ENCODE assay signal across 2 cellular contexts in the genomic region with DNA sequence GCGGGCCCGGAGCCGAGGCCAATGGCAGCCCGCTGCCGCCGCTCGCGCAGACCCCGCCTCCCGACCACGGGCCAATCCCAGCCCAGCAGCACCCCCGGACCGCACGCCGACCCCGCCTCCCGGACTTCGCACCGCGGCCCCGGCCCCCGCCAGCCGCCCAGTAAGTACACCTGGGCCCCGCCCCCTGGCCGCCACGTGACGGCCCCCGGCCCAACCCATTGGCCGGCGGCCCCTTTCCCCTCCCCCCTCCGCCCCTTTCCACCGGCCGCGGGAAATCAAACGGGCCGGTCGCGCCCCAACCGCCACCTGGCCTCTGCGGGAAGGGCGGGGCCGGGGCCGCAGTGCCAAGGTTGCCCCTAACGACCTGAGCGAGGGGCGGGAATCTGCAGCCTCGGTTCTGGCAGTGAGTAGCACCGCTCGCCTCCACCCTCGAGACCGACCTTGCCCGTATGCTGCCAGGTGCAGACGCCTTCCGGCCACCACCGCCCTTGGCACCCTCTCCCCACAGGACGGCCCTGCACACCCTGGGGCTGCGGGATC.
A peak's percentile ranks its signal among the peaks of the same experiment; 100 is the strongest.
TF ChIP-seq lines count a peak whose summit lies in the region.

Gene YBX2, minus strand, starts transcription at position 26 of the 540 bp plus-strand sequence. CDS start 139 bp downstream, outside the sequence.

TF ChIP-seq in A549, 52 proteins besides CTCF, POLR2A, EP300 and RAD21:
- TF ChIP-seq, protein P1, sequence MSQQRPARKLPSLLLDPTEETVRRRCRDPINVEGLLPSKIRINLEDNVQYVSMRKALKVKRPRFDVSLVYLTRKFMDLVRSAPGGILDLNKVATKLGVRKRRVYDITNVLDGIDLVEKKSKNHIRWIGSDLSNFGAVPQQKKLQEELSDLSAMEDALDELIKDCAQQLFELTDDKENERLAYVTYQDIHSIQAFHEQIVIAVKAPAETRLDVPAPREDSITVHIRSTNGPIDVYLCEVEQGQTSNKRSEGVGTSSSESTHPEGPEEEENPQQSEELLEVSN (IDR thresholded peaks at IDR 0.05; ENCODE audit: borderline replicate concordance, low read depth) = peak; percentile 94
- TF ChIP-seq RCOR1 (IDR thresholded peaks at IDR 0.05; ENCODE audit: low read depth, low read length) (no peak), GATA3 (IDR thresholded peaks at IDR 0.05; ENCODE audit: borderline replicate concordance) (no peak), RFX5 (IDR thresholded peaks at IDR 0.05) (no peak), MAX (IDR thresholded peaks at IDR 0.05) (peak; percentile 68), SMC3 (IDR thresholded peaks at IDR 0.05) (no peak), PBX3 (IDR thresholded peaks at IDR 0.05) (no peak), RNF2 (IDR thresholded peaks at IDR 0.05; ENCODE audit: borderline replicate concordance, low read depth) (0 out of 2 replicates have a peak, but pooled peaks have one; percentile 47), CHD4 (IDR thresholded peaks at IDR 0.05; ENCODE audit: borderline replicate concordance) (no peak), ZSCAN20 (CRISPR knock-in tag; IDR thresholded peaks at IDR 0.05) (no peak), FOSL2 (IDR thresholded peaks at IDR 0.05) (no peak), FOSL2 (CRISPR knock-in tag; IDR thresholded peaks at IDR 0.05) (no peak), ZNF302 (CRISPR knock-in tag; IDR thresholded peaks at IDR 0.05) (no peak), ESRRA (IDR thresholded peaks at IDR 0.05; ENCODE audit: borderline replicate concordance, low read length) (no peak), NR3C1 (IDR thresholded peaks at IDR 0.05) (no peak), TP53 (CRISPR knock-in tag; IDR thresholded peaks at IDR 0.05) (no peak), CBX8 (IDR thresholded peaks at IDR 0.05) (no peak), USF2 (IDR thresholded peaks at IDR 0.05) (peak; percentile 69)
- TF ChIP-seq, protein P2, sequence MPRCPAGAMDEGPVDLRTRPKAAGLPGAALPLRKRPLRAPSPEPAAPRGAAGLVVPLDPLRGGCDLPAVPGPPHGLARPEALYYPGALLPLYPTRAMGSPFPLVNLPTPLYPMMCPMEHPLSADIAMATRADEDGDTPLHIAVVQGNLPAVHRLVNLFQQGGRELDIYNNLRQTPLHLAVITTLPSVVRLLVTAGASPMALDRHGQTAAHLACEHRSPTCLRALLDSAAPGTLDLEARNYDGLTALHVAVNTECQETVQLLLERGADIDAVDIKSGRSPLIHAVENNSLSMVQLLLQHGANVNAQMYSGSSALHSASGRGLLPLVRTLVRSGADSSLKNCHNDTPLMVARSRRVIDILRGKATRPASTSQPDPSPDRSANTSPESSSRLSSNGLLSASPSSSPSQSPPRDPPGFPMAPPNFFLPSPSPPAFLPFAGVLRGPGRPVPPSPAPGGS (IDR thresholded peaks at IDR 0.05) = no peak
- TF ChIP-seq, protein P3, sequence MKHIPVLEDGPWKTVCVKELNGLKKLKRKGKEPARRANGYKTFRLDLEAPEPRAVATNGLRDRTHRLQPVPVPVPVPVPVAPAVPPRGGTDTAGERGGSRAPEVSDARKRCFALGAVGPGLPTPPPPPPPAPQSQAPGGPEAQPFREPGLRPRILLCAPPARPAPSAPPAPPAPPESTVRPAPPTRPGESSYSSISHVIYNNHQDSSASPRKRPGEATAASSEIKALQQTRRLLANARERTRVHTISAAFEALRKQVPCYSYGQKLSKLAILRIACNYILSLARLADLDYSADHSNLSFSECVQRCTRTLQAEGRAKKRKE (CRISPR knock-in tag; IDR thresholded peaks at IDR 0.05; ENCODE audit: low read depth) = no peak
- TF ChIP-seq, protein P4, sequence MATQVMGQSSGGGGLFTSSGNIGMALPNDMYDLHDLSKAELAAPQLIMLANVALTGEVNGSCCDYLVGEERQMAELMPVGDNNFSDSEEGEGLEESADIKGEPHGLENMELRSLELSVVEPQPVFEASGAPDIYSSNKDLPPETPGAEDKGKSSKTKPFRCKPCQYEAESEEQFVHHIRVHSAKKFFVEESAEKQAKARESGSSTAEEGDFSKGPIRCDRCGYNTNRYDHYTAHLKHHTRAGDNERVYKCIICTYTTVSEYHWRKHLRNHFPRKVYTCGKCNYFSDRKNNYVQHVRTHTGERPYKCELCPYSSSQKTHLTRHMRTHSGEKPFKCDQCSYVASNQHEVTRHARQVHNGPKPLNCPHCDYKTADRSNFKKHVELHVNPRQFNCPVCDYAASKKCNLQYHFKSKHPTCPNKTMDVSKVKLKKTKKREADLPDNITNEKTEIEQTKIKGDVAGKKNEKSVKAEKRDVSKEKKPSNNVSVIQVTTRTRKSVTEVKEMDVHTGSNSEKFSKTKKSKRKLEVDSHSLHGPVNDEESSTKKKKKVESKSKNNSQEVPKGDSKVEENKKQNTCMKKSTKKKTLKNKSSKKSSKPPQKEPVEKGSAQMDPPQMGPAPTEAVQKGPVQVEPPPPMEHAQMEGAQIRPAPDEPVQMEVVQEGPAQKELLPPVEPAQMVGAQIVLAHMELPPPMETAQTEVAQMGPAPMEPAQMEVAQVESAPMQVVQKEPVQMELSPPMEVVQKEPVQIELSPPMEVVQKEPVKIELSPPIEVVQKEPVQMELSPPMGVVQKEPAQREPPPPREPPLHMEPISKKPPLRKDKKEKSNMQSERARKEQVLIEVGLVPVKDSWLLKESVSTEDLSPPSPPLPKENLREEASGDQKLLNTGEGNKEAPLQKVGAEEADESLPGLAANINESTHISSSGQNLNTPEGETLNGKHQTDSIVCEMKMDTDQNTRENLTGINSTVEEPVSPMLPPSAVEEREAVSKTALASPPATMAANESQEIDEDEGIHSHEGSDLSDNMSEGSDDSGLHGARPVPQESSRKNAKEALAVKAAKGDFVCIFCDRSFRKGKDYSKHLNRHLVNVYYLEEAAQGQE (IDR thresholded peaks at IDR 0.05) = no peak

TF ChIP-seq in H1, 55 proteins besides CTCF, POLR2A, EP300 and RAD21 (continues in another document):
- TF ChIP-seq CHD2 (IDR thresholded peaks at IDR 0.05; ENCODE audit: low read length) (no peak), MAX (IDR thresholded peaks at IDR 0.05) (peak; percentile 82), JUN (IDR thresholded peaks at IDR 0.05; ENCODE audit: low read depth, low read length) (no peak), USF2 (IDR thresholded peaks at IDR 0.05; ENCODE audit: low read length) (peak; percentile 85), SIN3A (conservative IDR thresholded peaks at IDR 0.05 in 1 of 2, IDR thresholded peaks at IDR 0.05 in 1 of 2; ENCODE audit: low read depth in 1 of 2, low read length in 2 of 2) (no peak), RXRA (IDR thresholded peaks at IDR 0.05; ENCODE audit: insufficient read depth, low read depth, low read length) (no peak), CEBPB (IDR thresholded peaks at IDR 0.05; ENCODE audit: low read depth, low read length) (no peak), YY1 (IDR thresholded peaks at IDR 0.05; ENCODE audit: low read depth, low read length) (no peak), BACH1 (IDR thresholded peaks at IDR 0.05; ENCODE audit: low read length) (no peak), MAFK (IDR thresholded peaks at IDR 0.05; ENCODE audit: low read depth, low read length) (no peak), RFX5 (IDR thresholded peaks at IDR 0.05; ENCODE audit: borderline replicate concordance, low read depth, low read length) (no peak), TAF7 (optimal IDR thresholded peaks at IDR 0.05; ENCODE audit: borderline replicate concordance, low read depth, low read length) (no peak), NRF1 (IDR thresholded peaks at IDR 0.05; ENCODE audit: low read depth, low read length) (no peak), PHF8 (conservative IDR thresholded peaks at IDR 0.05; ENCODE audit: low read depth, low read length) (no peak), KDM4A (IDR thresholded peaks at IDR 0.05; ENCODE audit: low read depth, low read length, severe bottlenecking) (peak; percentile 57), JUND (IDR thresholded peaks at IDR 0.05; ENCODE audit: low read length) (no peak), SP2 (IDR thresholded peaks at IDR 0.05; ENCODE audit: low read length) (no peak), TCF12 (IDR thresholded peaks at IDR 0.05; ENCODE audit: low read depth, low read length) (0 out of 2 replicates have a peak, but pooled peaks have one; percentile 10), RBBP5 (IDR thresholded peaks at IDR 0.05; ENCODE audit: borderline replicate concordance, low read depth, low read length) (0 out of 2 replicates have a peak, but pooled peaks have one; percentile 69), SP1 (IDR thresholded peaks at IDR 0.05; ENCODE audit: low read depth, low read length) (no peak), HDAC2 (IDR thresholded peaks at IDR 0.05; ENCODE audit: borderline replicate concordance in 1 of 2, low read depth in 2 of 2, low read length in 2 of 2) (peak in 1 of 2 experiments; percentile 76; a peak in 1 of 4 replicates), NANOG (IDR thresholded peaks at IDR 0.05; ENCODE audit: insufficient read depth, low read depth, low read length, poor library complexity, severe bottlenecking) (no peak), EGR1 (IDR thresholded peaks at IDR 0.05; ENCODE audit: borderline replicate concordance, low read depth, low read length) (no peak), CTBP2 (IDR thresholded peaks at IDR 0.05; ENCODE audit: borderline replicate concordance, insufficient read depth, insufficient read length, low read length) (no peak), KDM5A (IDR thresholded peaks at IDR 0.05; ENCODE audit: low read length) (no peak), FOSL1 (IDR thresholded peaks at IDR 0.05; ENCODE audit: insufficient read depth, low read depth, low read length) (no peak), TAF1 (IDR thresholded peaks at IDR 0.05; ENCODE audit: low read depth, low read length) (no peak; the same call in 1 of the 2 replicates), SP4 (IDR thresholded peaks at IDR 0.05; ENCODE audit: low read length) (no peak), CHD1 (IDR thresholded peaks at IDR 0.05; ENCODE audit: low read depth, low read length) (no peak), BCL11A (IDR thresholded peaks at IDR 0.05; ENCODE audit: low read depth in 2 of 2, low read length in 2 of 2) (no peak), SIX5 (IDR thresholded peaks at IDR 0.05; ENCODE audit: low read depth, low read length) (no peak), BRCA1 (IDR thresholded peaks at IDR 0.05; ENCODE audit: low read depth, low read length) (no peak), ZNF274 (IDR thresholded peaks at IDR 0.05; ENCODE audit: borderline replicate concordance, extremely low read depth, low read length) (no peak), SIRT6 (IDR thresholded peaks at IDR 0.05; ENCODE audit: low read length) (no peak), CBX8 (IDR thresholded peaks at IDR 0.05; ENCODE audit: borderline replicate concordance, low read depth, low read length) (no peak)
- TF ChIP-seq, protein P1 (IDR thresholded peaks at IDR 0.05) = peak; percentile 96
- TF ChIP-seq, protein P5, sequence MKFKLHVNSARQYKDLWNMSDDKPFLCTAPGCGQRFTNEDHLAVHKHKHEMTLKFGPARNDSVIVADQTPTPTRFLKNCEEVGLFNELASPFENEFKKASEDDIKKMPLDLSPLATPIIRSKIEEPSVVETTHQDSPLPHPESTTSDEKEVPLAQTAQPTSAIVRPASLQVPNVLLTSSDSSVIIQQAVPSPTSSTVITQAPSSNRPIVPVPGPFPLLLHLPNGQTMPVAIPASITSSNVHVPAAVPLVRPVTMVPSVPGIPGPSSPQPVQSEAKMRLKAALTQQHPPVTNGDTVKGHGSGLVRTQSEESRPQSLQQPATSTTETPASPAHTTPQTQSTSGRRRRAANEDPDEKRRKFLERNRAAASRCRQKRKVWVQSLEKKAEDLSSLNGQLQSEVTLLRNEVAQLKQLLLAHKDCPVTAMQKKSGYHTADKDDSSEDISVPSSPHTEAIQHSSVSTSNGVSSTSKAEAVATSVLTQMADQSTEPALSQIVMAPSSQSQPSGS (IDR thresholded peaks at IDR 0.05; ENCODE audit: low read length) = no peak
